ENCODE assay signal across 27 cellular contexts in the genomic region with DNA sequence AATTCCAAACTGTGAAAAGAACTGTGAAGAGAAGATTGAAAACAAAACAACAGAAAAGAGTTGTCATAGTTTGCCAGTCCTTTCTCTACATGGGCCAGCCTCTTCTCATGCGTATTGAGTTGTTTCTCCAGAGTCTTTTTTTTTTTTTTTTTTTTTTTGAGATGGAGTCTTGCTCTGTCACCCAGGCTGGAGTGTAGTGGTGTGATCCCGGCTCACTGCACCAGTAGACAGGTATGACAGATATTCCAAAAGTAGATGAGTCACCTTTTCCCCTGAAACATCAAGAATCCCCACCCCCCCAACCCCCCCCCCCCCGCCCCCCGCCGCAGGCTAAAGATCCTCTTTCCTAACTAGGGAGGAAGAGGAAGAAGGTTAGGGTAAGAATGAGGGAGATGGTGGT.
"Had no signal": no experiment of that assay in that cellular context is flagged by ENCODE, and none has a peak within 500 bp of the region (broad histone marks: within the 10 kb centered on the region; RNA-seq: fewer than 3 reads in every experiment).

No MANE protein-coding gene starts in this region.

- DNase-seq: activated CD4-positive, alpha-beta T cell treated with anti-CD3 and anti-CD28 coated beads for 1 hour; activated CD4-positive, alpha-beta T cell treated with anti-CD3 and anti-CD28 coated beads, Interleukin-2, amount 10 ng/mL, durations not matched to agents 24 days and 14 days; activated CD4-positive, alpha-beta T cell treated with anti-CD3 and anti-CD28 coated beads, Interleukin-2, amount 50 U/mL, for 48 hours; activated CD8-positive, alpha-beta memory T cell treated with anti-CD3 and anti-CD28 coated beads, Interleukin-2, amount 10 ng/mL, durations not matched to agents 7 days and 5 days; activated effector memory CD4-positive, alpha-beta T cell treated with Interleukin-2 at 50 U/mL for 16 hours; activated naive CD4-positive, alpha-beta T cell; activated T-cell treated with anti-CD3 and anti-CD28 coated beads, Interleukin-2, amount 50 U/mL, for 24 hours; aorta; caudate nucleus; Karpas-422; MM.1S; NCI-H1092; NCI-H1417; NCI-H1694; NCI-H2029 treated with DMSO at 0.1 percent for 48 hours; NCI-H510A treated with DMSO at 0.1 percent for 48 hours; NCI-H69; NK-92 treated with Interleukin-12 subunit alpha and Interleukin-12 subunit beta, amount 100 ng/mL, for 24 hours; Peyer's patch; Right ventricle myocardium superior; SJCRH30; SK-N-SH; T-helper 1 cell had no signal

- H3K27ac Mint-ChIP-seq: activated CD4-positive, alpha-beta T cell treated with anti-CD3 and anti-CD28 coated beads, Interleukin-2, amount 10 ng/mL, durations not matched to agents 24 days and 14 days; activated CD8-positive, alpha-beta memory T cell treated with anti-CD3 and anti-CD28 coated beads, Interleukin-2, amount 10 ng/mL, durations not matched to agents 7 days and 5 days; activated naive CD4-positive, alpha-beta T cell treated with anti-CD3 and anti-CD28 coated beads, Interleukin-2, amount 50 U/mL, for 24 hours; activated T-cell treated with anti-CD3 and anti-CD28 coated beads, Interleukin-2, amount 50 U/mL, for 24 hours; activated T-helper 1 cell treated with anti-CD3 and anti-CD28 coated beads, Interleukin-12 subunit alpha, Interleukin-12 subunit beta, Interleukin-2, Interleukin-4 antibody, amounts not matched to agents 30 ng/mL and 10 ng/mL and 1 ng/mL, durations not matched to agents 14 hours and 24 hours and 36 hours had no signal

- H3K9me3 ChIP-seq: breast epithelium, Peyer's patch, SJCRH30, SK-N-SH had no signal

- H3K4me1 Mint-ChIP-seq: activated CD4-positive, alpha-beta T cell treated with anti-CD3 and anti-CD28 coated beads, Interleukin-2, amount 10 ng/mL, durations not matched to agents 24 days and 14 days; activated CD8-positive, alpha-beta memory T cell treated with anti-CD3 and anti-CD28 coated beads, Interleukin-2, amount 10 ng/mL, durations not matched to agents 7 days and 5 days had no signal

- ATAC-seq: activated CD8-positive, alpha-beta memory T cell treated with anti-CD3 and anti-CD28 coated beads, Interleukin-2, amount 10 ng/mL, durations not matched to agents 7 days and 5 days had no signal

- H3K4me2 ChIP-seq: SK-N-SH had no signal

- H3K4me1 ChIP-seq: breast epithelium, Peyer's patch, SJCRH30 had no signal

- H3K36me3 Mint-ChIP-seq: activated CD8-positive, alpha-beta memory T cell treated with anti-CD3 and anti-CD28 coated beads, Interleukin-2, amount 10 ng/mL, durations not matched to agents 7 days and 5 days; activated naive CD4-positive, alpha-beta T cell treated with anti-CD3 and anti-CD28 coated beads, Interleukin-2, amount 50 U/mL, for 24 hours had no signal

- H3K4me3 Mint-ChIP-seq: activated CD4-positive, alpha-beta T cell treated with anti-CD3 and anti-CD28 coated beads, Interleukin-2, amount 10 ng/mL, durations not matched to agents 24 days and 14 days; activated CD8-positive, alpha-beta memory T cell treated with anti-CD3 and anti-CD28 coated beads, Interleukin-2, amount 10 ng/mL, durations not matched to agents 7 days and 5 days; activated naive CD4-positive, alpha-beta T cell treated with anti-CD3 and anti-CD28 coated beads, Interleukin-2, amount 50 U/mL, for 24 hours; activated T-cell treated with anti-CD3 and anti-CD28 coated beads, Interleukin-2, amount 50 U/mL, for 24 hours; activated T-helper 1 cell treated with anti-CD3 and anti-CD28 coated beads, Interleukin-12 subunit alpha, Interleukin-12 subunit beta, Interleukin-2, Interleukin-4 antibody, amounts not matched to agents 30 ng/mL and 10 ng/mL and 1 ng/mL, durations not matched to agents 14 hours and 24 hours and 36 hours had no signal

- H3K27me3 ChIP-seq: breast epithelium, Peyer's patch, SJCRH30 had no signal

- H3K4me3 ChIP-seq: breast epithelium, Peyer's patch, SJCRH30 had no signal

- H3K9me3 Mint-ChIP-seq: activated CD4-positive, alpha-beta T cell treated with anti-CD3 and anti-CD28 coated beads, Interleukin-2, amount 10 ng/mL, durations not matched to agents 24 days and 14 days; activated naive CD4-positive, alpha-beta T cell treated with anti-CD3 and anti-CD28 coated beads, Interleukin-2, amount 50 U/mL, for 24 hours; activated T-cell treated with anti-CD3 and anti-CD28 coated beads, Interleukin-2, amount 50 U/mL, for 24 hours; activated T-helper 1 cell treated with anti-CD3 and anti-CD28 coated beads, Interleukin-12 subunit alpha, Interleukin-12 subunit beta, Interleukin-2, Interleukin-4 antibody, amounts not matched to agents 30 ng/mL and 10 ng/mL and 1 ng/mL, durations not matched to agents 14 hours and 24 hours and 36 hours had no signal

- H3K9ac ChIP-seq: SK-N-SH had no signal

- H3K36me3 ChIP-seq: breast epithelium, Peyer's patch, SJCRH30 had no signal

- H3K27ac ChIP-seq: breast epithelium, Peyer's patch, RWPE1, SJCRH30 had no signal

- H3K27me3 Mint-ChIP-seq: activated CD4-positive, alpha-beta T cell treated with anti-CD3 and anti-CD28 coated beads, Interleukin-2, amount 10 ng/mL, durations not matched to agents 24 days and 14 days; activated CD8-positive, alpha-beta memory T cell treated with anti-CD3 and anti-CD28 coated beads, Interleukin-2, amount 10 ng/mL, durations not matched to agents 7 days and 5 days; activated naive CD4-positive, alpha-beta T cell treated with anti-CD3 and anti-CD28 coated beads, Interleukin-2, amount 50 U/mL, for 24 hours; activated T-cell treated with anti-CD3 and anti-CD28 coated beads, Interleukin-2, amount 50 U/mL, for 24 hours had no signal
